8 cellular contexts compared by ENCODE assay signal in genomic region chr2:20635698-20636584, GRCh38. TPM values are rescaled to one million over a fixed set of nuclear protein-coding genes. Genes with fewer than 3 reads are reported as not detected.
DNase-seq lines count a peak whose midpoint lies in the region; ATAC-seq and TF ChIP-seq lines count a peak whose summit lies in the region.

No MANE protein-coding gene starts in this region.

- H3K4me3 Mint-ChIP-seq in activated CD8-positive, alpha-beta T cell treated with anti-CD3 and anti-CD28 coated beads for 36 hours, result no peak overlapping the region

- peak overlapping the region; percentile 90 to 98 (median 94) for H3K27ac ChIP-seq in esophagus muscularis mucosa (replicated peaks in 1 of 4)
- peak overlapping the region; percentile 93 for H3K27ac ChIP-seq in muscle layer of colon (ENCODE audit: low read depth, low read length)

- no peaks in the 10 kb centered on the region for H3K27me3 Mint-ChIP-seq in activated CD8-positive, alpha-beta T cell treated with anti-CD3 and anti-CD28 coated beads for 36 hours

- H3K9me3 ChIP-seq in esophagus muscularis mucosa, result no peaks in the 10 kb centered on the region
- H3K9me3 ChIP-seq in muscle layer of colon (ENCODE audit: low read length), result no peaks in the 10 kb centered on the region

- ATAC-seq in GM18519 (IDR thresholded peaks at IDR 0.05; ENCODE audit: low FRiP score, unreplicated experiment) (peak; percentile 72), HG03097 (IDR thresholded peaks at IDR 0.05; ENCODE audit: low FRiP score, unreplicated experiment) (peak; percentile 58)
- peak; percentile 98 for ATAC-seq in activated CD8-positive, alpha-beta T cell treated with anti-CD3 and anti-CD28 coated beads for 36 hours

- TF ChIP-seq CTCF in activated CD8-positive, alpha-beta T cell treated with anti-CD3 and anti-CD28 coated beads for 36 hours (IDR thresholded peaks at IDR 0.05), result peak; percentile 70
- TF ChIP-seq CTCF in esophagus muscularis mucosa (IDR thresholded peaks at IDR 0.05), result peak; percentile 95 to 98 (median 98)

- 29% methylated on average over 17 of the region's 32 CpGs for WGBS in esophagus muscularis mucosa

- H3K4me3 ChIP-seq in esophagus muscularis mucosa, result no peak overlapping the region
- H3K4me3 ChIP-seq in muscle layer of colon (ENCODE audit: low read depth in 1 of 2, low read length in 2 of 2), result no peak overlapping the region

- H3K9me3 Mint-ChIP-seq in activated CD8-positive, alpha-beta T cell treated with anti-CD3 and anti-CD28 coated beads for 36 hours, result no peaks in the 10 kb centered on the region

- H3K27me3 ChIP-seq in esophagus muscularis mucosa, result no peaks in the 10 kb centered on the region
- no peaks in the 10 kb centered on the region for H3K27me3 ChIP-seq in muscle layer of colon (ENCODE audit: control insufficient read depth in 1 of 2, insufficient read depth in 2 of 2, low read length in 2 of 2)

- TF ChIP-seq POLR2A in esophagus muscularis mucosa (IDR thresholded peaks at IDR 0.05; ENCODE audit: low read depth), result no peak

- H3K36me3 Mint-ChIP-seq in activated CD8-positive, alpha-beta T cell treated with anti-CD3 and anti-CD28 coated beads for 36 hours (ENCODE audit: low read depth), result peaks cover 2% of the 10 kb centered on the region

- peaks cover 2% of the 10 kb centered on the region for H3K4me1 Mint-ChIP-seq in activated CD8-positive, alpha-beta T cell treated with anti-CD3 and anti-CD28 coated beads for 36 hours (ENCODE audit: low read depth)

- no peak for TF ChIP-seq EP300 in esophagus muscularis mucosa (IDR thresholded peaks at IDR 0.05)

- DNase-seq in AG08396 (ENCODE audit: low spot score), result peak; percentile 92
- DNase-seq in NCI-H2227 (lab: John Stamatoyannopoulos, UW; ENCODE audit: unreplicated experiment), result peak; percentile 90
- peak; percentile 71 for DNase-seq in activated CD8-positive, alpha-beta T cell treated with anti-CD3 and anti-CD28 coated beads for 36 hours
- DNase-seq in esophagus muscularis mucosa (ENCODE audit: extremely low spot score), result peak; percentile 97
- peak; percentile 90 for DNase-seq in superior temporal gyrus (ENCODE audit: extremely low spot score)

- CTCF ChIA-PET in activated CD8-positive, alpha-beta T cell treated with anti-CD3 and anti-CD28 coated beads for 36 hours (lab: Charles Lee), result interaction anchor here (0.7 to 2.7 kb wide), 15 partner anchors 8 to 309 kb away, joined by 3 to 21 read pairs (median 4); partner anchors contain the start of gene RHOB

- intact Hi-C loops in activated CD8-positive, alpha-beta T cell treated with anti-CD3 and anti-CD28 coated beads for 36 hours (cut with micrococcal nuclease), result no loop called here
- intact Hi-C loops in esophagus muscularis mucosa (cut with DNase I), result loop anchor here (2.0 kb wide), 1 partner anchor 191 kb away; no protein-coding TSS in a partner anchor

- peak overlapping the region; percentile 60 for H3K9ac ChIP-seq in muscle layer of colon (ENCODE audit: low read length)

- H3K27ac Mint-ChIP-seq in activated CD8-positive, alpha-beta T cell treated with anti-CD3 and anti-CD28 coated beads for 36 hours, result no peak overlapping the region

- H3K36me3 ChIP-seq in esophagus muscularis mucosa (peaks cover 0 to 47% (median 36%) of the 10 kb centered on the region in 4 donors), muscle layer of colon (ENCODE audit: insufficient read depth, low read length) (peaks cover 52% of the 10 kb centered on the region)

- peaks cover 52 to 94% (median 92%) of the 10 kb centered on the region in 4 donors for H3K4me1 ChIP-seq in esophagus muscularis mucosa
- H3K4me1 ChIP-seq in muscle layer of colon (ENCODE audit: insufficient read depth, low read length), result peaks cover 86% of the 10 kb centered on the region

- POLR2A ChIA-PET in activated CD8-positive, alpha-beta T cell treated with anti-CD3 and anti-CD28 coated beads for 36 hours (lab: Charles Lee), result no interaction called here

RNA-seq across cellular contexts. Expression of gene HS1BP3, which starts 15.0 kb away (rescaled TPM):
- total RNA-seq in activated CD8-positive, alpha-beta T cell treated with anti-CD3 and anti-CD28 coated beads for 36 hours, result 1 to 10 TPM; 6.5 to 7.9 TPM
- total RNA-seq in esophagus muscularis mucosa, result 10 to 100 TPM; 42.6 to 95.6 (median 60.0) TPM

RNA-seq across cellular contexts. Expression of gene GDF7, which starts 31.0 kb away (rescaled TPM):
- not detected for total RNA-seq in activated CD8-positive, alpha-beta T cell treated with anti-CD3 and anti-CD28 coated beads for 36 hours
- total RNA-seq in esophagus muscularis mucosa, result 10 to 100 TPM in 1 of 4 donors, 1 to 10 TPM in 3; 2.7 to 10.4 (median 7.4) TPM

Comparison
In these comparisons a context has a peak if more than half of its experiments do, and no peak if none do; other contexts are left out.
1. RNA of gene HS1BP3, which starts 15.0 kb away (total RNA-seq): 42.6 to 95.6 TPM in esophagus muscularis mucosa; 6.5 to 7.9 TPM in activated CD8-positive, alpha-beta T cell treated with anti-CD3 and anti-CD28 coated beads for 36 hours; every median in the first group is over 4 times any median in the second.
2. Peak in every context shown above with its lines, with median percentiles within 50 percentile points of each other: DNase-seq and ATAC-seq.